In the genomic region with DNA sequence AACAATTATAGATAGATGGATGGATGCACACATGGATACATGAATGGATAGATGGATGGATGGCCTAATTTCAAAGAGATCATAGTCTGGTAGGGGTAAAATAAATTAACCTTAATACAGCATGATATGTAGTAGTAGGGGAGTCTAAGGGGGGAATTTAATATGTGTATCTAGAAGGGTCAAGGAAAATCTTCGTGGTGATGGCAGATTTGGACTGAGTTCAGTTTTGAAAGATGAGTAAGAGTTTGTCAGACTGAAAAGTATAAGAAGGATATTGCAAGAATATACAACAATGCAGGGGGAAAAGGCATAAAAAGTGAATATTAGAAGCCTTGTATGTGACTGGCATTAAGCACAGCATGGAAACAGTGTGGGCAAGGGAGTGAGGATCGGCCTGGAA, we compare ENCODE assay signal across 21 cellular contexts.
DNase-seq lines count a peak whose midpoint lies in the region; ATAC-seq and TF ChIP-seq lines count a peak whose summit lies in the region.
"Had no signal": no experiment of that assay in that cellular context is flagged by ENCODE, and none has a peak within 500 bp of the region (broad histone marks: within the 10 kb centered on the region; RNA-seq: fewer than 3 reads in every experiment).

No MANE protein-coding gene starts in this region.

- H3K9me3 ChIP-seq in RWPE2 (ENCODE audit: severe bottlenecking) = no peaks in the 10 kb centered on the region
- H3K9me3 ChIP-seq: body of pancreas, neutrophil, upper lobe of right lung had no signal

- H4K20me1 ChIP-seq in GM23338 (replicated peaks; ENCODE audit: insufficient read depth) = peaks cover 5% of the 10 kb centered on the region; the same call in 1 of the 2 replicates

- H3K9me2 ChIP-seq in GM23338 (ENCODE audit: insufficient read depth) = 0 out of 2 replicates have a peak, but pooled peaks cover 2% of the 10 kb centered on the region

- H3K36me3 ChIP-seq in GM23338 (ENCODE audit: insufficient read depth) = peaks cover 24% of the 10 kb centered on the region; the same call in 1 of the 2 replicates
- H3K36me3 ChIP-seq in RWPE2 (ENCODE audit: low read depth) = peaks cover 61% of the 10 kb centered on the region
- H3K36me3 ChIP-seq: neutrophil, right lobe of liver had no signal

- H3K4me3 Mint-ChIP-seq in GM23338 (no peak overlapping the region), osteocyte (ENCODE audit: unreplicated experiment) (no peak overlapping the region)
- no peak overlapping the region for H3K4me3 Mint-ChIP-seq in activated naive CD8-positive, alpha-beta T cell treated with anti-CD3 and anti-CD28 coated beads for 36 hours
- H3K4me3 Mint-ChIP-seq: activated CD4-positive, alpha-beta memory T cell treated with anti-CD3 and anti-CD28 coated beads for 36 hours; activated naive CD4-positive, alpha-beta T cell treated with anti-CD3 and anti-CD28 coated beads, Interleukin-2, amount 10 ng/mL, durations not matched to agents 7 days and 5 days; CD4-positive, alpha-beta T cell; stimulated activated naive CD8-positive, alpha-beta T cell treated with anti-CD3 and anti-CD28 coated beads, Interleukin-15, Interleukin-2, amounts not matched to agents 100 ng/mL and 50 ng/mL, for 24 hours had no signal

- peaks cover 33% of the 10 kb centered on the region for H3K4me1 ChIP-seq in GM23338 (ENCODE audit: insufficient read depth)
- peaks cover 35% of the 10 kb centered on the region for H3K4me1 ChIP-seq in RWPE2 (ENCODE audit: insufficient read depth, poor library complexity, severe bottlenecking)
- H3K4me1 ChIP-seq: body of pancreas, right lobe of liver, upper lobe of right lung had no signal

- H3K4me1 Mint-ChIP-seq in GM23338 (peaks cover 61% of the 10 kb centered on the region), osteocyte (ENCODE audit: unreplicated experiment) (peaks cover 27% of the 10 kb centered on the region)
- H3K4me1 Mint-ChIP-seq in activated naive CD8-positive, alpha-beta T cell treated with anti-CD3 and anti-CD28 coated beads for 36 hours = peaks cover 13% of the 10 kb centered on the region

- no peak overlapping the region for H3K4me2 ChIP-seq in GM23338

- no peak for TF ChIP-seq CTCF in GM23338 (conservative IDR thresholded peaks at IDR 0.05; ENCODE audit: low read depth in 2 of 2)
- no peak for TF ChIP-seq CTCF in RWPE2 (IDR thresholded peaks at IDR 0.05; ENCODE audit: poor library complexity, severe bottlenecking)
- no peak for TF ChIP-seq CTCF in osteocyte (IDR thresholded peaks at IDR 0.05)

- H3K9me3 Mint-ChIP-seq in GM23338 (no peaks in the 10 kb centered on the region), osteocyte (ENCODE audit: unreplicated experiment) (peaks cover 21% of the 10 kb centered on the region)
- peaks cover 3% of the 10 kb centered on the region for H3K9me3 Mint-ChIP-seq in activated naive CD8-positive, alpha-beta T cell treated with anti-CD3 and anti-CD28 coated beads for 36 hours
- H3K9me3 Mint-ChIP-seq: CD4-positive, alpha-beta T cell had no signal

- H2AFZ ChIP-seq in GM23338 = no peak overlapping the region

- H3K27ac Mint-ChIP-seq in GM23338 (peak overlapping the region; percentile 19; the same call in 1 of the 2 replicates), osteocyte (ENCODE audit: unreplicated experiment) (peak overlapping the region; percentile 75)
- no peak overlapping the region for H3K27ac Mint-ChIP-seq in activated naive CD8-positive, alpha-beta T cell treated with anti-CD3 and anti-CD28 coated beads for 36 hours
- H3K27ac Mint-ChIP-seq: activated CD4-positive, alpha-beta memory T cell treated with anti-CD3 and anti-CD28 coated beads for 36 hours; activated naive CD4-positive, alpha-beta T cell treated with anti-CD3 and anti-CD28 coated beads, Interleukin-2, amount 10 ng/mL, durations not matched to agents 7 days and 5 days; CD4-positive, alpha-beta T cell; stimulated activated naive CD8-positive, alpha-beta T cell treated with anti-CD3 and anti-CD28 coated beads, Interleukin-15, Interleukin-2, amounts not matched to agents 100 ng/mL and 50 ng/mL, for 24 hours had no signal

- H3K36me3 Mint-ChIP-seq in GM23338 (ENCODE audit: low read depth) (peaks cover 80% of the 10 kb centered on the region), osteocyte (ENCODE audit: unreplicated experiment) (peaks cover 61% of the 10 kb centered on the region)
- no peaks in the 10 kb centered on the region for H3K36me3 Mint-ChIP-seq in activated naive CD8-positive, alpha-beta T cell treated with anti-CD3 and anti-CD28 coated beads for 36 hours
- H3K36me3 Mint-ChIP-seq: activated CD4-positive, alpha-beta memory T cell treated with anti-CD3 and anti-CD28 coated beads for 36 hours; activated naive CD4-positive, alpha-beta T cell treated with anti-CD3 and anti-CD28 coated beads, Interleukin-2, amount 10 ng/mL, durations not matched to agents 7 days and 5 days had no signal

- no peak overlapping the region for H3K27ac ChIP-seq in GM23338 (ENCODE audit: low read depth)
- H3K27ac ChIP-seq in RWPE2 (ENCODE audit: poor library complexity, severe bottlenecking) = peak overlapping the region; percentile 40
- peak overlapping the region; percentile 58 for H3K27ac ChIP-seq in epithelial cell of prostate
- H3K27ac ChIP-seq: body of pancreas, neutrophil, upper lobe of right lung, WERI-Rb-1 had no signal

- ATAC-seq in GM23338 (no peak), RWPE2 (ENCODE audit: low read depth) (no peak; the same call in 2 of the 3 replicates)
- ATAC-seq: body of pancreas, upper lobe of right lung had no signal

- DNase-seq in GM23338 (ENCODE audit: low spot score) (no peak), RWPE2 (ENCODE audit: low spot score) (no peak), epithelial cell of prostate (ENCODE audit: low read depth, low spot score) (no peak), osteocyte (ENCODE audit: extremely low spot score, unreplicated experiment) (no peak), NCI-H2107 treated with DMSO at 0.1 percent for 48 hours (lab: John Stamatoyannopoulos, UW; ENCODE audit: unreplicated experiment) (no peak), NCI-H187 (lab: John Stamatoyannopoulos, UW) (no peak), mucosa of gallbladder (ENCODE audit: low spot score) (no peak)
- DNase-seq in activated naive CD8-positive, alpha-beta T cell treated with anti-CD3 and anti-CD28 coated beads for 36 hours = no peak
- DNase-seq: activated CD4-positive, alpha-beta memory T cell treated with anti-CD3 and anti-CD28 coated beads for 36 hours; activated naive CD4-positive, alpha-beta T cell treated with anti-CD3 and anti-CD28 coated beads, Interleukin-2, amount 10 ng/mL, durations not matched to agents 7 days and 5 days; activated T-cell treated with anti-CD3 and anti-CD28 coated beads, Interleukin-2, amount 50 U/mL, for 1 hour; body of pancreas; CD4-positive, alpha-beta T cell; DMS53; NCI-H1694 treated with DMSO at 0.1 percent for 48 hours; NCI-H446 treated with DMSO at 0.1 percent for 48 hours; right lobe of liver; upper lobe of right lung; WERI-Rb-1 had no signal

- H3K27me3 ChIP-seq in GM23338 (ENCODE audit: insufficient read depth) (no peaks in the 10 kb centered on the region), RWPE2 (ENCODE audit: insufficient read depth, poor library complexity, severe bottlenecking) (no peaks in the 10 kb centered on the region)
- H3K27me3 ChIP-seq: body of pancreas, neutrophil, right lobe of liver, upper lobe of right lung had no signal

- H3K27me3 Mint-ChIP-seq in GM23338 (ENCODE audit: insufficient read depth, low read depth, poor library complexity) = peaks cover 2% of the 10 kb centered on the region
- no peaks in the 10 kb centered on the region for H3K27me3 Mint-ChIP-seq in osteocyte (ENCODE audit: unreplicated experiment)
- no peaks in the 10 kb centered on the region for H3K27me3 Mint-ChIP-seq in activated naive CD8-positive, alpha-beta T cell treated with anti-CD3 and anti-CD28 coated beads for 36 hours
- H3K27me3 Mint-ChIP-seq: activated CD4-positive, alpha-beta memory T cell treated with anti-CD3 and anti-CD28 coated beads for 36 hours; activated naive CD4-positive, alpha-beta T cell treated with anti-CD3 and anti-CD28 coated beads, Interleukin-2, amount 10 ng/mL, durations not matched to agents 7 days and 5 days; CD4-positive, alpha-beta T cell; stimulated activated naive CD8-positive, alpha-beta T cell treated with anti-CD3 and anti-CD28 coated beads, Interleukin-15, Interleukin-2, amounts not matched to agents 100 ng/mL and 50 ng/mL, for 24 hours had no signal

- H3K79me2 ChIP-seq in GM23338 (replicated peaks; ENCODE audit: insufficient read depth) = peaks cover 65% of the 10 kb centered on the region

- no peaks in the 10 kb centered on the region for H3F3A ChIP-seq in GM23338 (replicated peaks; ENCODE audit: low read depth)

- no peak overlapping the region for H3K4me3 ChIP-seq in GM23338
- no peak overlapping the region for H3K4me3 ChIP-seq in RWPE2 (ENCODE audit: severe bottlenecking)
- H3K4me3 ChIP-seq: body of pancreas, right lobe of liver, upper lobe of right lung had no signal

TF ChIP-seq in GM23338, 12 proteins besides CTCF, POLR2A, EP300 and RAD21 (continues in another document):
- no peak for TF ChIP-seq JUNB (IDR thresholded peaks at IDR 0.05; ENCODE audit: unreplicated experiment)
- TF ChIP-seq NANOG (IDR thresholded peaks at IDR 0.05; ENCODE audit: borderline replicate concordance) = no peak
- no peak for TF ChIP-seq POLR2AphosphoS5 (IDR thresholded peaks at IDR 0.05; ENCODE audit: low read depth)
- TF ChIP-seq EZH2 (IDR thresholded peaks at IDR 0.05; ENCODE audit: low read depth, unreplicated experiment) = no peak
- no peak for TF ChIP-seq EZH2phosphoT487 (IDR thresholded peaks at IDR 0.05; ENCODE audit: unreplicated experiment)
- TF ChIP-seq, protein P1, sequence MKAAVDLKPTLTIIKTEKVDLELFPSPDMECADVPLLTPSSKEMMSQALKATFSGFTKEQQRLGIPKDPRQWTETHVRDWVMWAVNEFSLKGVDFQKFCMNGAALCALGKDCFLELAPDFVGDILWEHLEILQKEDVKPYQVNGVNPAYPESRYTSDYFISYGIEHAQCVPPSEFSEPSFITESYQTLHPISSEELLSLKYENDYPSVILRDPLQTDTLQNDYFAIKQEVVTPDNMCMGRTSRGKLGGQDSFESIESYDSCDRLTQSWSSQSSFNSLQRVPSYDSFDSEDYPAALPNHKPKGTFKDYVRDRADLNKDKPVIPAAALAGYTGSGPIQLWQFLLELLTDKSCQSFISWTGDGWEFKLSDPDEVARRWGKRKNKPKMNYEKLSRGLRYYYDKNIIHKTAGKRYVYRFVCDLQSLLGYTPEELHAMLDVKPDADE (IDR thresholded peaks at IDR 0.05) = no peak
- TF ChIP-seq STAT1 (IDR thresholded peaks at IDR 0.05; ENCODE audit: unreplicated experiment) = no peak
- TF ChIP-seq ZNF114 (CRISPR knock-in tag; IDR thresholded peaks at IDR 0.05) = no peak
